ENCODE assay signal across 9 cellular contexts in genomic region chr9:101448680-101449070, GRCh38. TPM values are rescaled to one million over a fixed set of nuclear protein-coding genes. Genes with fewer than 3 reads are reported as not detected.
A peak's percentile ranks its signal among the peaks of the same experiment; 100 is the strongest.
DNase-seq lines count a peak whose midpoint lies in the region; ATAC-seq and TF ChIP-seq lines count a peak whose summit lies in the region.
"Had no signal": no experiment of that assay in that cellular context is flagged by ENCODE, and none has a peak within 500 bp of the region (broad histone marks: within the 10 kb centered on the region; RNA-seq: fewer than 3 reads in every experiment).

No MANE protein-coding gene starts in this region.

- TF ChIP-seq CTCF in CD8-positive, alpha-beta T cell (IDR thresholded peaks at IDR 0.05) = no peak
- TF ChIP-seq CTCF in mammary epithelial cell (conservative IDR thresholded peaks at IDR 0.05 in 1 of 2, IDR thresholded peaks at IDR 0.05 in 1 of 2; ENCODE audit: extremely low read depth in 1 of 2, insufficient read depth in 1 of 2, low read depth in 1 of 2, low read length in 2 of 2) (no peak), neural progenitor cell (IDR thresholded peaks at IDR 0.05) (no peak)

- H3K27me3 ChIP-seq in CD8-positive, alpha-beta T cell (ENCODE audit: insufficient read depth, low read length) = no peaks in the 10 kb centered on the region
- H3K27me3 ChIP-seq in mammary epithelial cell (ENCODE audit: insufficient read depth, low read length) = peaks cover 2% of the 10 kb centered on the region
- no peaks in the 10 kb centered on the region for H3K27me3 ChIP-seq in neural progenitor cell
- no peaks in the 10 kb centered on the region for H3K27me3 ChIP-seq in H7 (ENCODE audit: control insufficient read depth, insufficient read depth, low read length)

- H3K4me1 ChIP-seq in CD8-positive, alpha-beta T cell (ENCODE audit: insufficient read depth, low read length) = no peaks in the 10 kb centered on the region
- H3K4me1 ChIP-seq in mammary epithelial cell (ENCODE audit: insufficient read depth, low read length) (no peaks in the 10 kb centered on the region), neural progenitor cell (no peaks in the 10 kb centered on the region)

- CTCF ChIA-PET in CD8-positive, alpha-beta T cell (lab: Charles Lee) = interaction anchor here (0.9 to 2.2 kb wide), 3 partner anchors 10 to 87 kb away, joined by 3 to 11 read pairs (median 11); no protein-coding TSS in a partner anchor
- CTCF ChIA-PET in mammary epithelial cell (lab: Charles Lee; ENCODE audit: low non-redundant PET) = interaction anchor here (0.6 to 0.7 kb wide), 2 partner anchors 79 to 850 kb away, joined by 3 to 4 read pairs; no protein-coding TSS in a partner anchor

- H2AFZ ChIP-seq in mammary epithelial cell (ENCODE audit: low read depth, low read length) = peak overlapping the region; percentile 56
- peak overlapping the region; percentile 97 for H2AFZ ChIP-seq in neural progenitor cell (replicated peaks)

- no peak overlapping the region for H3K9ac ChIP-seq in mammary epithelial cell (ENCODE audit: insufficient read depth, low read length)
- H3K9ac ChIP-seq in neural progenitor cell = no peak overlapping the region

- no peak for ATAC-seq in CD8-positive, alpha-beta T cell
- ATAC-seq in HG03520 (IDR thresholded peaks at IDR 0.05; ENCODE audit: unreplicated experiment) = no peak

- H3K27me3 Mint-ChIP-seq in CD8-positive, alpha-beta T cell (ENCODE audit: low read depth) = peaks cover 54% of the 10 kb centered on the region
- peaks cover 18% of the 10 kb centered on the region for H3K27me3 Mint-ChIP-seq in IgD-negative memory B cell
- H3K27me3 Mint-ChIP-seq in neural progenitor cell (ENCODE audit: insufficient read depth, low read depth) = no peaks in the 10 kb centered on the region

- no peak overlapping the region for H3K27ac ChIP-seq in CD8-positive, alpha-beta T cell (ENCODE audit: low read depth, low read length)
- H3K27ac ChIP-seq in mammary epithelial cell (ENCODE audit: insufficient read depth, low read depth, low read length) (no peak overlapping the region), neural progenitor cell (no peak overlapping the region)

- no peaks in the 10 kb centered on the region for H4K20me1 ChIP-seq in mammary epithelial cell (ENCODE audit: insufficient read depth, low read length)
- H4K20me1 ChIP-seq in neural progenitor cell (ENCODE audit: low read depth) = no peaks in the 10 kb centered on the region

- 46% methylated on average over 3 of the region's 4 CpGs for WGBS in mammary epithelial cell (ENCODE audit: low coverage, missing lambda C conversion rate)

- no TSS peak for BruUV-seq in mammary epithelial cell (replicated peaks; lab: Mats Ljungman, UMichigan)

- peak overlapping the region; percentile 70 for H3K4me3 Mint-ChIP-seq in CD8-positive, alpha-beta T cell
- H3K4me3 Mint-ChIP-seq in IgD-negative memory B cell (peak overlapping the region; percentile 61 to 93 (median 86)), neural progenitor cell (peak overlapping the region; percentile 85)

- no peak overlapping the region for H3K4me3 ChIP-seq in CD8-positive, alpha-beta T cell (ENCODE audit: low read depth, low read length)
- peak overlapping the region in 1 of 3 experiments; percentile 68 for H3K4me3 ChIP-seq in mammary epithelial cell (replicated peaks in 1 of 3; ENCODE audit: insufficient read depth in 1 of 3, low read depth in 2 of 3, low read length in 3 of 3)
- H3K4me3 ChIP-seq in neural progenitor cell = peak overlapping the region; percentile 75
- H3K4me3 ChIP-seq in H7 (ENCODE audit: insufficient read depth, low read depth, low read length) = no peak overlapping the region

- in situ Hi-C loops in mammary epithelial cell (cut with MboI; ENCODE audit: low sequenced_read_pairs in 2 of 2) = no loop called here

- H3K4me1 Mint-ChIP-seq in CD8-positive, alpha-beta T cell (ENCODE audit: low read depth) = peaks cover 11% of the 10 kb centered on the region
- peaks cover 0 to 10% (median 2%) of the 10 kb centered on the region in 3 donors for H3K4me1 Mint-ChIP-seq in IgD-negative memory B cell
- H3K4me1 Mint-ChIP-seq in neural progenitor cell = peaks cover 4% of the 10 kb centered on the region

- POLR2A ChIA-PET in CD8-positive, alpha-beta T cell (lab: Charles Lee) = interaction anchor here (0.9 kb wide), 2 partner anchors 50 to 85 kb away, joined by 3 to 5 read pairs; partner anchors contain the start of genes MRPL50, RNF20 and ZNF189

- H3F3A ChIP-seq in neural progenitor cell (ENCODE audit: low read depth) = no peaks in the 10 kb centered on the region

- no peaks in the 10 kb centered on the region for H3K79me2 ChIP-seq in mammary epithelial cell (ENCODE audit: insufficient read depth, low read length)
- H3K79me2 ChIP-seq in neural progenitor cell (ENCODE audit: low read depth) = no peaks in the 10 kb centered on the region

- no peaks in the 10 kb centered on the region for H3K9me3 ChIP-seq in CD8-positive, alpha-beta T cell (ENCODE audit: low read length)
- no peaks in the 10 kb centered on the region for H3K9me3 ChIP-seq in mammary epithelial cell (replicated peaks; ENCODE audit: insufficient read depth, low read length)
- no peaks in the 10 kb centered on the region for H3K9me3 ChIP-seq in neural progenitor cell (ENCODE audit: low read depth)

- intact Hi-C loops in CD8-positive, alpha-beta T cell (cut with DNase I, micrococcal nuclease) = loop anchor here (1.0 to 2.0 kb wide), 2 partner anchors 82 kb away; no protein-coding TSS in a partner anchor
- intact Hi-C loops in mammary epithelial cell (cut with micrococcal nuclease) = loop anchor here (1.0 to 10.0 kb wide), 2 partner anchors 119 to 334 kb away; no protein-coding TSS in a partner anchor

- peak overlapping the region; percentile 46 for H3K4me2 ChIP-seq in mammary epithelial cell (ENCODE audit: insufficient read depth, low read depth, low read length)
- H3K4me2 ChIP-seq in neural progenitor cell = peak overlapping the region; percentile 62

- no peak overlapping the region for H3K27ac Mint-ChIP-seq in CD8-positive, alpha-beta T cell
- H3K27ac Mint-ChIP-seq in IgD-negative memory B cell (peak overlapping the region in 1 of 3 donors; percentile 32), neural progenitor cell (no peak overlapping the region)

- dilution Hi-C loops in mammary epithelial cell (cut with HindIII; ENCODE audit: low sequenced_read_pairs) = no loop called here

- H3K9me3 Mint-ChIP-seq in CD8-positive, alpha-beta T cell = peaks cover 3% of the 10 kb centered on the region
- H3K9me3 Mint-ChIP-seq in IgD-negative memory B cell (peaks cover 3 to 8% (median 4%) of the 10 kb centered on the region in 3 donors), neural progenitor cell (peaks cover 22% of the 10 kb centered on the region)

- no peaks in the 10 kb centered on the region for H3K36me3 ChIP-seq in CD8-positive, alpha-beta T cell (ENCODE audit: insufficient read depth, low read length)
- H3K36me3 ChIP-seq in mammary epithelial cell (ENCODE audit: insufficient read depth, low read length) = no peaks in the 10 kb centered on the region
- no peaks in the 10 kb centered on the region for H3K36me3 ChIP-seq in neural progenitor cell
- H3K36me3 ChIP-seq in H7 (replicated peaks; ENCODE audit: control insufficient read depth, insufficient read depth, low read length) = no peaks in the 10 kb centered on the region

- no peaks in the 10 kb centered on the region for H3K36me3 Mint-ChIP-seq in CD8-positive, alpha-beta T cell
- H3K36me3 Mint-ChIP-seq in IgD-negative memory B cell (no peaks in the 10 kb centered on the region), neural progenitor cell (no peaks in the 10 kb centered on the region)

- DNase-seq in CD8-positive, alpha-beta T cell = no peak
- DNase-seq in mammary epithelial cell (no peak), neural progenitor cell (ENCODE audit: low spot score) (no peak), islet precursor cell (no peak), nucleus accumbens (lab: John Stamatoyannopoulos, UW) (no peak), H7 (no peak)

RNA-seq across cellular contexts. Expression of gene ALDOB, which starts 13.1 kb away (rescaled TPM):
- total RNA-seq in CD8-positive, alpha-beta T cell = not detected
- 0.31 TPM for polyA plus RNA-seq in IgD-negative memory B cell
- total RNA-seq in mammary epithelial cell = not detected
- not detected for polyA plus RNA-seq in mammary epithelial cell
- not detected for polyA minus RNA-seq in mammary epithelial cell
- not detected in 2 replicates for total RNA-seq in neural progenitor cell (ENCODE audit: low replicate concordance)
- total RNA-seq in H7 (2014; rRNA removed; shearing (Covaris generic)) = not detected in 2 replicates
- total RNA-seq: SK-MEL-5 had no signal

RNA-seq across cellular contexts. Expression of gene ZNF189, which starts 50.0 kb away (rescaled TPM):
- 1 to 10 TPM; 4.0 to 5.2 TPM for total RNA-seq in CD8-positive, alpha-beta T cell
- polyA plus RNA-seq in IgD-negative memory B cell (3.8 TPM), mammary epithelial cell (2.9 TPM)
- total RNA-seq in mammary epithelial cell (10 to 100 TPM; 12.3 to 17.5 TPM), neural progenitor cell (ENCODE audit: low replicate concordance) (25.9 and 40.2 TPM in 2 replicates)
- 2.2 TPM for polyA minus RNA-seq in mammary epithelial cell
- 9.9 and 13.2 TPM in 2 replicates for total RNA-seq in H7 (2014; rRNA removed; shearing (Covaris generic))

RNA-seq across cellular contexts. Expression of gene MRPL50, which starts 50.3 kb away (rescaled TPM):
- total RNA-seq in CD8-positive, alpha-beta T cell = 1 to 10 TPM; 7.5 to 8.4 TPM
- polyA plus RNA-seq in IgD-negative memory B cell (14.4 TPM), mammary epithelial cell (9.4 TPM)
- total RNA-seq in mammary epithelial cell (10 to 100 TPM; 12.4 to 13.0 TPM), neural progenitor cell (ENCODE audit: low replicate concordance) (28.2 and 42.7 TPM in 2 replicates)
- 6.7 TPM for polyA minus RNA-seq in mammary epithelial cell
- 23.0 and 23.3 TPM in 2 replicates for total RNA-seq in H7 (2014; rRNA removed; shearing (Covaris generic))
